19 cellular contexts compared by ENCODE assay signal in the genomic region with DNA sequence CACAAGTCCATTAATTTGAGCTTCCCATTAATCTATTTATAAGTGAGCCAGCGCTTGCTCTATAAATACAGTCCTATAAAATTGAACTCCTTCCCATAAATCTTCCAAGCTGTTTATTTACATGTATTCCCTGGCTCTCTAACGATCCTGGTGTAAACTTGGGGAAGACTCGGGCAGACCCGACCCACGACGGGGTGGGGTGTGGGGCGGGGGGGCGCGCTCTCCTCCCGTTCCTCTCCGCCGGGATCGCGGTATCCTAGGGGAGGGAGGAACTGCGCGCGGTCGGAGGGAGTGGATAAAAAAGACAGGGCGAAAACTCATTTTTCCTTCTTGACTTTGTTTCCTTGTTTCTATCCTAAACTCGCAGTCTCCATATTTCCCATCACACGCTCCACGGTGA. TPM values are rescaled to one million over a fixed set of nuclear protein-coding genes. Genes with fewer than 3 reads are reported as not detected.
A peak's percentile ranks its signal among the peaks of the same experiment; 100 is the strongest.
DNase-seq lines count a peak whose midpoint lies in the region; FAIRE-seq and TF ChIP-seq lines count a peak whose summit lies in the region.
"Had no signal": no experiment of that assay in that cellular context is flagged by ENCODE, and none has a peak within 500 bp of the region (broad histone marks: within the 10 kb centered on the region; RNA-seq: fewer than 3 reads in every experiment).

No MANE protein-coding gene starts in this region.

- intact Hi-C loops in left ventricle myocardium inferior (cut with micrococcal nuclease) = no loop called here

- H3K36me3 Mint-ChIP-seq in endodermal cell (ENCODE audit: low read depth) (no peaks in the 10 kb centered on the region), neural crest cell (ENCODE audit: low read depth) (peaks cover 5% of the 10 kb centered on the region)

- 0 to 5% methylated on average over 5 to 22 of the region's 22 CpGs for WGBS in endodermal cell (ENCODE audit: insufficient coverage in 1 of 2, insufficient read length in 1 of 2), 2 experiments

- no peaks in the 10 kb centered on the region for H3K9me3 Mint-ChIP-seq in endodermal cell
- H3K9me3 Mint-ChIP-seq in neural crest cell = no peaks in the 10 kb centered on the region
- H3K9me3 Mint-ChIP-seq: activated CD4-positive, alpha-beta memory T cell treated with anti-CD3 and anti-CD28 coated beads, Interleukin-2, amount 10 ng/mL, durations not matched to agents 7 days and 5 days; T-helper 1 cell treated with Interleukin-12 subunit alpha and Interleukin-12 subunit beta and Interleukin-4 antibody, amounts not matched to agents 30 μg/mL and 1 μg/mL, for 36 hours had no signal

- H3K27me3 ChIP-seq in left ventricle myocardium inferior (ENCODE audit: low read depth) (peaks cover 99% of the 10 kb centered on the region), right atrium auricular region (peaks cover 28 to 42% of the 10 kb centered on the region in 2 donors), endodermal cell (ENCODE audit: control insufficient read depth, insufficient read depth, low read length, poor library complexity, severe bottlenecking) (peaks cover 100% of the 10 kb centered on the region)
- no peaks in the 10 kb centered on the region for H3K27me3 ChIP-seq in effector memory CD4-positive, alpha-beta T cell (replicated peaks; ENCODE audit: control insufficient read depth, insufficient read depth, low read length, poor library complexity, severe bottlenecking)

- no peak for DNase-seq in left ventricle myocardium inferior
- no peak for DNase-seq in right atrium auricular region (ENCODE audit: low spot score)
- DNase-seq in endodermal cell = peak; percentile 63
- no peak for DNase-seq in neural crest cell (ENCODE audit: low read depth, low spot score)
- DNase-seq in T-helper 1 cell = no peak
- no peak for DNase-seq in HT-29 (ENCODE audit: low spot score)
- no peak for DNase-seq in effector memory CD4-positive, alpha-beta T cell
- no peak for DNase-seq in RCC 7860 (ENCODE audit: low spot score)
- DNase-seq: activated CD4-positive, alpha-beta memory T cell treated with anti-CD3 and anti-CD28 coated beads, Interleukin-2, amount 10 ng/mL, durations not matched to agents 7 days and 5 days; activated naive CD4-positive, alpha-beta T cell treated with anti-CD3 and anti-CD28 coated beads, Interleukin-2, amount 50 U/mL, for 16 hours; cortex of kidney; DMS79 treated with DMSO at 0.1 percent for 48 hours; HCEC 1CT; heart left ventricle; NCI-H2029; OCI-M1 had no signal

- H3K9ac ChIP-seq in endodermal cell (ENCODE audit: extremely low read depth, low read length, poor library complexity, severe bottlenecking) = no peak overlapping the region

- peaks cover 12% of the 10 kb centered on the region for H3K4me1 ChIP-seq in left ventricle myocardium inferior
- H3K4me1 ChIP-seq in right atrium auricular region = peaks cover 0 to 18% of the 10 kb centered on the region in 2 donors
- H3K4me1 ChIP-seq in endodermal cell (ENCODE audit: control insufficient read depth, insufficient read depth, low read length) = no peaks in the 10 kb centered on the region
- no peaks in the 10 kb centered on the region for H3K4me1 ChIP-seq in effector memory CD4-positive, alpha-beta T cell (ENCODE audit: control insufficient read depth, insufficient read depth, low read length, poor library complexity, severe bottlenecking)

- no peak for FAIRE-seq in RCC 7860 (lab: Jason Lieb, UNC)
- FAIRE-seq: GM12891 had no signal

- H3K4me3 Mint-ChIP-seq in endodermal cell (peak overlapping the region; percentile 52), neural crest cell (peak overlapping the region; percentile 89)
- H3K4me3 Mint-ChIP-seq: activated CD4-positive, alpha-beta memory T cell treated with anti-CD3 and anti-CD28 coated beads, Interleukin-2, amount 10 ng/mL, durations not matched to agents 7 days and 5 days; IgD-negative memory B cell; T-helper 1 cell treated with Interleukin-12 subunit alpha and Interleukin-12 subunit beta and Interleukin-4 antibody, amounts not matched to agents 30 μg/mL and 1 μg/mL, for 36 hours had no signal

- H3K4me3 ChIP-seq in left ventricle myocardium inferior (peak overlapping the region; percentile 37), right atrium auricular region (peak overlapping the region in 1 of 2 donors; percentile 20), endodermal cell (ENCODE audit: low read length) (peak overlapping the region; percentile 79)
- H3K4me3 ChIP-seq in effector memory CD4-positive, alpha-beta T cell (ENCODE audit: insufficient read depth, low read depth, low read length, poor library complexity, severe bottlenecking) = no peak overlapping the region

- H3K9me3 ChIP-seq in left ventricle myocardium inferior (replicated peaks) = no peaks in the 10 kb centered on the region
- H3K9me3 ChIP-seq in right atrium auricular region = no peaks in the 10 kb centered on the region
- no peaks in the 10 kb centered on the region for H3K9me3 ChIP-seq in endodermal cell (ENCODE audit: control insufficient read depth, low read length)
- H3K9me3 ChIP-seq in effector memory CD4-positive, alpha-beta T cell (ENCODE audit: control insufficient read depth, low read length) = no peaks in the 10 kb centered on the region
- H3K9me3 ChIP-seq: heart left ventricle had no signal

- no peak overlapping the region for H3K27ac Mint-ChIP-seq in endodermal cell
- H3K27ac Mint-ChIP-seq in neural crest cell (ENCODE audit: unreplicated experiment) = peak overlapping the region; percentile 88
- H3K27ac Mint-ChIP-seq: activated CD4-positive, alpha-beta memory T cell treated with anti-CD3 and anti-CD28 coated beads, Interleukin-2, amount 10 ng/mL, durations not matched to agents 7 days and 5 days; IgD-negative memory B cell; T-helper 1 cell treated with Interleukin-12 subunit alpha and Interleukin-12 subunit beta and Interleukin-4 antibody, amounts not matched to agents 30 μg/mL and 1 μg/mL, for 36 hours had no signal

- H3K27me3 Mint-ChIP-seq in endodermal cell (ENCODE audit: insufficient read depth) (peaks cover 99% of the 10 kb centered on the region), neural crest cell (ENCODE audit: low read depth) (peaks cover 94% of the 10 kb centered on the region)

- H3K4me1 Mint-ChIP-seq in endodermal cell = peaks cover 39% of the 10 kb centered on the region
- H3K4me1 Mint-ChIP-seq in neural crest cell = peaks cover 86% of the 10 kb centered on the region
- H3K4me1 Mint-ChIP-seq: activated CD4-positive, alpha-beta memory T cell treated with anti-CD3 and anti-CD28 coated beads, Interleukin-2, amount 10 ng/mL, durations not matched to agents 7 days and 5 days had no signal

- H3K27ac ChIP-seq in left ventricle myocardium inferior (replicated peaks) (no peak overlapping the region), right atrium auricular region (no peak overlapping the region), endodermal cell (ENCODE audit: low read depth, low read length) (no peak overlapping the region)
- no peak overlapping the region for H3K27ac ChIP-seq in effector memory CD4-positive, alpha-beta T cell (ENCODE audit: insufficient read depth, low read length, poor library complexity, severe bottlenecking)
- H3K27ac ChIP-seq: heart left ventricle had no signal

- no peak for TF ChIP-seq CTCF in left ventricle myocardium inferior (IDR thresholded peaks at IDR 0.05; ENCODE audit: borderline replicate concordance)
- no peak for TF ChIP-seq CTCF in right atrium auricular region (IDR thresholded peaks at IDR 0.05)
- no peak for TF ChIP-seq CTCF in endodermal cell (conservative IDR thresholded peaks at IDR 0.05)
- TF ChIP-seq CTCF in neural crest cell (conservative IDR thresholded peaks at IDR 0.05) = no peak

- no peaks in the 10 kb centered on the region for H3K36me3 ChIP-seq in left ventricle myocardium inferior
- no peaks in the 10 kb centered on the region for H3K36me3 ChIP-seq in right atrium auricular region
- H3K36me3 ChIP-seq in endodermal cell (ENCODE audit: control insufficient read depth, insufficient read depth, low read length) = no peaks in the 10 kb centered on the region
- H3K36me3 ChIP-seq in effector memory CD4-positive, alpha-beta T cell (ENCODE audit: control insufficient read depth, insufficient read depth, low read length) = no peaks in the 10 kb centered on the region
- H3K36me3 ChIP-seq: heart left ventricle had no signal

RNA-seq across cellular contexts. Expression of gene TFAP2B, which starts 31.1 kb away (rescaled TPM):
- total RNA-seq in left ventricle myocardium inferior = not detected
- total RNA-seq in right atrium auricular region = not detected
- not detected for total RNA-seq in endodermal cell
- 42.1 TPM for polyA plus RNA-seq in endodermal cell (2013, experiment 1 of 2)
- polyA plus RNA-seq in endodermal cell (2013, experiment 2 of 2) = 36.6 TPM
- 66.1 and 73.3 TPM in 2 replicates for total RNA-seq in neural crest cell
- not detected in 2 replicates for total RNA-seq in HT-29 (2014; rRNA removed; shearing (Covaris generic))
- total RNA-seq: activated CD4-positive, alpha-beta memory T cell treated with anti-CD3 and anti-CD28 coated beads, Interleukin-2, amount 10 ng/mL, durations not matched to agents 7 days and 5 days; heart left ventricle had no signal
- polyA plus RNA-seq: heart left ventricle, IgD-negative memory B cell had no signal

Comparison
In these comparisons a context has a peak if more than half of its experiments do, and no peak if none do; other contexts are left out.
1. RNA of gene TFAP2B, which starts 31.1 kb away (total RNA-seq): 66.1 to 73.3 TPM in neural crest cell; not detected in left ventricle myocardium inferior (single experiment), not detected in right atrium auricular region, not detected in endodermal cell and not detected in HT-29; every median in the first group is over 10 times any median in the second.